Comparison of ENCODE assay signal across 18 cellular contexts in genomic region chr10:14705548-14706234, GRCh38.
DNase-seq lines count a peak whose midpoint lies in the region; ATAC-seq, FAIRE-seq and TF ChIP-seq lines count a peak whose summit lies in the region.
"Had no signal": no experiment of that assay in that cellular context is flagged by ENCODE, and none has a peak within 500 bp of the region (broad histone marks: within the 10 kb centered on the region; RNA-seq: fewer than 3 reads in every experiment).

No MANE protein-coding gene starts in this region.

- peaks cover 14% of the 10 kb centered on the region for H3K9me3 Mint-ChIP-seq in WTC11
- no peaks in the 10 kb centered on the region for H3K9me3 Mint-ChIP-seq in activated CD8-positive, alpha-beta T cell treated with anti-CD3 and anti-CD28 coated beads for 36 hours
- H3K9me3 Mint-ChIP-seq: immature natural killer cell, nephron had no signal

- CTCF ChIA-PET in WTC11 (lab: Charles Lee), result no interaction called here
- CTCF ChIA-PET in activated CD8-positive, alpha-beta T cell treated with anti-CD3 and anti-CD28 coated beads for 36 hours (lab: Charles Lee), result interaction anchor here (0.6 to 0.8 kb wide), 2 partner anchors 162 to 1020 kb away, joined by 3 to 4 read pairs; no protein-coding TSS in a partner anchor

- POLR2A ChIA-PET in WTC11 (lab: Charles Lee), result no interaction called here
- POLR2A ChIA-PET in activated CD8-positive, alpha-beta T cell treated with anti-CD3 and anti-CD28 coated beads for 36 hours (lab: Charles Lee), result interaction anchor here (0.6 kb wide), 1 partner anchor 90 kb away, joined by 3 read pairs; no protein-coding TSS in a partner anchor

- no peak overlapping the region for H3K4me3 Mint-ChIP-seq in WTC11
- H3K4me3 Mint-ChIP-seq in activated CD8-positive, alpha-beta T cell treated with anti-CD3 and anti-CD28 coated beads for 36 hours, result no peak overlapping the region
- H3K4me3 Mint-ChIP-seq: immature natural killer cell, nephron had no signal

- FAIRE-seq in GM19239 (lab: Jason Lieb, UNC), result peak; percentile 18
- FAIRE-seq: HepG2 had no signal

- intact Hi-C loops in activated CD8-positive, alpha-beta T cell treated with anti-CD3 and anti-CD28 coated beads for 36 hours (cut with micrococcal nuclease), result no loop called here

- no peak overlapping the region for H3K4me3 ChIP-seq in retinal pigment epithelial cell (ENCODE audit: low read length)
- H3K4me3 ChIP-seq: BLaER1 treated with 17β-estradiol and CSF1 and Interleukin-3, amounts not matched to agents 10 nM and 100 nM; HAP-1; lung; SK-N-MC had no signal

- H3K27ac Mint-ChIP-seq in WTC11, result no peak overlapping the region
- H3K27ac Mint-ChIP-seq in activated CD8-positive, alpha-beta T cell treated with anti-CD3 and anti-CD28 coated beads for 36 hours, result no peak overlapping the region
- H3K27ac Mint-ChIP-seq: immature natural killer cell had no signal

- TF ChIP-seq CTCF in WTC11 (IDR thresholded peaks at IDR 0.05) (no peak), retinal pigment epithelial cell (conservative IDR thresholded peaks at IDR 0.05; ENCODE audit: low read depth, low read length) (no peak)
- TF ChIP-seq CTCF in activated CD8-positive, alpha-beta T cell treated with anti-CD3 and anti-CD28 coated beads for 36 hours (IDR thresholded peaks at IDR 0.05), result no peak

- no peaks in the 10 kb centered on the region; the same call in 1 of the 2 replicates for H3K27me3 Mint-ChIP-seq in WTC11 (ENCODE audit: low read depth)
- no peaks in the 10 kb centered on the region for H3K27me3 Mint-ChIP-seq in activated CD8-positive, alpha-beta T cell treated with anti-CD3 and anti-CD28 coated beads for 36 hours

- DNase-seq in GM19239 (ENCODE audit: insufficient read length, low spot score) (no peak), NAMALWA (ENCODE audit: low spot score) (peak; percentile 40), WTC11 (ENCODE audit: low spot score) (no peak), retinal pigment epithelial cell (ENCODE audit: low read depth) (peak; percentile 13)
- no peak for DNase-seq in activated CD8-positive, alpha-beta T cell treated with anti-CD3 and anti-CD28 coated beads for 36 hours
- DNase-seq: DMS79 treated with DMSO at 0.1 percent for 48 hours, foreskin melanocyte, immature natural killer cell, NCI-H1105, NCI-H345 had no signal

- ATAC-seq in WTC11, result peak; percentile 65
- no peak for ATAC-seq in HG03520 (IDR thresholded peaks at IDR 0.05; ENCODE audit: unreplicated experiment)
- no peak for ATAC-seq in activated CD8-positive, alpha-beta T cell treated with anti-CD3 and anti-CD28 coated beads for 36 hours
- ATAC-seq in SK-N-SH treated with all-trans-retinoic acid at 6 μM for 48 hours, result no peak
- ATAC-seq: HepG2 had no signal

- peaks cover 38% of the 10 kb centered on the region for H3K4me1 Mint-ChIP-seq in WTC11
- H3K4me1 Mint-ChIP-seq in activated CD8-positive, alpha-beta T cell treated with anti-CD3 and anti-CD28 coated beads for 36 hours (ENCODE audit: low read depth), result peaks cover 3% of the 10 kb centered on the region
- H3K4me1 Mint-ChIP-seq: immature natural killer cell, nephron had no signal

- H3K36me3 Mint-ChIP-seq in WTC11, result peaks cover 3% of the 10 kb centered on the region; the same call in 1 of the 2 replicates
- no peaks in the 10 kb centered on the region for H3K36me3 Mint-ChIP-seq in activated CD8-positive, alpha-beta T cell treated with anti-CD3 and anti-CD28 coated beads for 36 hours (ENCODE audit: low read depth)
- H3K36me3 Mint-ChIP-seq: immature natural killer cell had no signal

TF ChIP-seq in WTC11, 78 proteins besides CTCF, POLR2A, EP300 and RAD21 (continues in another document):
- TF ChIP-seq AFF4 (CRISPR knock-in tag; IDR thresholded peaks at IDR 0.05; ENCODE audit: borderline replicate concordance) (no peak), IRF2 (CRISPR knock-in tag; IDR thresholded peaks at IDR 0.05; ENCODE audit: borderline replicate concordance, low read depth) (no peak), PRRX2 (CRISPR knock-in tag; IDR thresholded peaks at IDR 0.05) (no peak), MXD4 (CRISPR knock-in tag; IDR thresholded peaks at IDR 0.05; ENCODE audit: borderline replicate concordance) (no peak), SOX15 (CRISPR knock-in tag; IDR thresholded peaks at IDR 0.05) (no peak), ZBTB21 (CRISPR knock-in tag; IDR thresholded peaks at IDR 0.05; ENCODE audit: borderline replicate concordance) (no peak)

TF ChIP-seq in SK-N-SH treated with all-trans-retinoic acid at 6 μM for 48 hours, 23 proteins besides CTCF, POLR2A, EP300 and RAD21:
- no peak for TF ChIP-seq ZNF70 (CRISPR knock-in tag; IDR thresholded peaks at IDR 0.05)
- no peak for TF ChIP-seq ZNF8 (CRISPR knock-in tag; IDR thresholded peaks at IDR 0.05)
- TF ChIP-seq TSHZ2 (CRISPR knock-in tag; IDR thresholded peaks at IDR 0.05), result no peak
- no peak for TF ChIP-seq ZC3H10 (CRISPR knock-in tag; IDR thresholded peaks at IDR 0.05)
- TF ChIP-seq ZFP30 (CRISPR knock-in tag; IDR thresholded peaks at IDR 0.05), result no peak
- no peak for TF ChIP-seq CSDC2 (CRISPR knock-in tag; IDR thresholded peaks at IDR 0.05)
- no peak for TF ChIP-seq TOX (CRISPR knock-in tag; IDR thresholded peaks at IDR 0.05; ENCODE audit: borderline replicate concordance)
- TF ChIP-seq TCF4 (CRISPR knock-in tag; IDR thresholded peaks at IDR 0.05; ENCODE audit: borderline replicate concordance), result no peak

Comparison
In these comparisons a context has a peak if more than half of its experiments do, and no peak if none do; other contexts are left out.
1. DNase-seq: peak in NAMALWA (single experiment) and retinal pigment epithelial cell (single experiment); none in GM19239 (single experiment), WTC11 (single experiment) and activated CD8-positive, alpha-beta T cell treated with anti-CD3 and anti-CD28 coated beads for 36 hours (single experiment).